ENCODE assay signal across 8 cellular contexts in genomic region chr11:16981651-16982194, GRCh38. TPM values are rescaled to one million over a fixed set of nuclear protein-coding genes. Genes with fewer than 3 reads are reported as not detected.
DNase-seq lines count a peak whose midpoint lies in the region; ATAC-seq and TF ChIP-seq lines count a peak whose summit lies in the region.

No MANE protein-coding gene starts in this region.

- no peaks in the 10 kb centered on the region for H3K9me3 Mint-ChIP-seq in activated naive CD8-positive, alpha-beta T cell treated with anti-CD3 and anti-CD28 coated beads, Interleukin-2, amount 50 U/mL, for 24 hours

- H3K27me3 Mint-ChIP-seq in activated naive CD8-positive, alpha-beta T cell treated with anti-CD3 and anti-CD28 coated beads, Interleukin-2, amount 50 U/mL, for 24 hours = no peaks in the 10 kb centered on the region

- H3K27me3 ChIP-seq in mammary epithelial cell (ENCODE audit: insufficient read depth, low read length) (no peaks in the 10 kb centered on the region), stomach (no peaks in the 10 kb centered on the region)

- TF ChIP-seq EP300 in stomach (IDR thresholded peaks at IDR 0.05) = no peak

- CTCF ChIA-PET in mammary epithelial cell (lab: Charles Lee; ENCODE audit: low non-redundant PET) = no interaction called here
- CTCF ChIA-PET in RWPE1 (lab: Yijun Ruan, JAX) = no interaction called here

- no peaks in the 10 kb centered on the region for H3K36me3 Mint-ChIP-seq in activated naive CD8-positive, alpha-beta T cell treated with anti-CD3 and anti-CD28 coated beads, Interleukin-2, amount 50 U/mL, for 24 hours (ENCODE audit: low read depth)

- BruUV-seq in mammary epithelial cell (replicated peaks; lab: Mats Ljungman, UMichigan) = no TSS peak

- H3K27ac Mint-ChIP-seq in activated naive CD8-positive, alpha-beta T cell treated with anti-CD3 and anti-CD28 coated beads, Interleukin-2, amount 50 U/mL, for 24 hours = no peak overlapping the region

- TF ChIP-seq POLR2A in stomach (IDR thresholded peaks at IDR 0.05) = no peak

- H3K9me3 ChIP-seq in mammary epithelial cell (replicated peaks; ENCODE audit: insufficient read depth, low read length) = no peaks in the 10 kb centered on the region
- no peaks in the 10 kb centered on the region for H3K9me3 ChIP-seq in stomach

- H3K79me2 ChIP-seq in mammary epithelial cell (ENCODE audit: insufficient read depth, low read length) = no peaks in the 10 kb centered on the region

- no peaks in the 10 kb centered on the region for H4K20me1 ChIP-seq in mammary epithelial cell (ENCODE audit: insufficient read depth, low read length)

- intact Hi-C loops in mammary epithelial cell (cut with micrococcal nuclease) (no loop called here), stomach (cut with DNase I; ENCODE audit: low total_unique reads) (no loop called here)

- H3K4me3 Mint-ChIP-seq in activated naive CD8-positive, alpha-beta T cell treated with anti-CD3 and anti-CD28 coated beads, Interleukin-2, amount 50 U/mL, for 24 hours = no peak overlapping the region

- in situ Hi-C loops in mammary epithelial cell (cut with MboI; ENCODE audit: low sequenced_read_pairs in 2 of 2) (no loop called here), GM13976 (cut with MboI; ENCODE audit: low sequenced_read_pairs, unreplicated experiment) (no loop called here)

- peak overlapping the region; percentile 7 for H3K4me2 ChIP-seq in mammary epithelial cell (ENCODE audit: insufficient read depth, low read depth, low read length)

- POLR2A ChIA-PET in RWPE1 (lab: Yijun Ruan, JAX; ENCODE audit: low non-redundant PET) = no interaction called here

- TF ChIP-seq CTCF in mammary epithelial cell (conservative IDR thresholded peaks at IDR 0.05 in 1 of 2, IDR thresholded peaks at IDR 0.05 in 1 of 2; ENCODE audit: extremely low read depth in 1 of 2, insufficient read depth in 1 of 2, low read depth in 1 of 2, low read length in 2 of 2) = no peak
- no peak for TF ChIP-seq CTCF in stomach (IDR thresholded peaks at IDR 0.05)
- TF ChIP-seq CTCF in RWPE1 (conservative IDR thresholded peaks at IDR 0.05; ENCODE audit: low read depth) = no peak
- TF ChIP-seq CTCF in GM13976 (IDR thresholded peaks at IDR 0.05; ENCODE audit: borderline replicate concordance, control extremely low read depth, extremely low read depth, insufficient read depth, missing control alignments) = no peak

- H2AFZ ChIP-seq in mammary epithelial cell (ENCODE audit: low read depth, low read length) = peak overlapping the region; percentile 71

- DNase-seq in HuH-7.5 (ENCODE audit: low spot score) (peak; percentile 46), mammary epithelial cell (peak; percentile 81), iris pigment epithelial cell (ENCODE audit: low read depth) (peak; percentile 49), stomach (peak; percentile 50), RWPE1 (ENCODE audit: low spot score) (no peak), GM13976 (ENCODE audit: low spot score) (no peak)
- no peak for DNase-seq in activated naive CD8-positive, alpha-beta T cell treated with anti-CD3 and anti-CD28 coated beads, Interleukin-2, amount 50 U/mL, for 24 hours

- H3K27ac ChIP-seq in mammary epithelial cell (ENCODE audit: insufficient read depth, low read depth, low read length) (peak overlapping the region; percentile 48), stomach (peak overlapping the region; percentile 85 to 91 (median 86)), RWPE1 (no peak overlapping the region)

- peaks cover 16% of the 10 kb centered on the region for H3K4me1 ChIP-seq in mammary epithelial cell (ENCODE audit: insufficient read depth, low read length)
- peaks cover 41 to 99% (median 87%) of the 10 kb centered on the region in 4 donors for H3K4me1 ChIP-seq in stomach

- H3K4me1 Mint-ChIP-seq in activated naive CD8-positive, alpha-beta T cell treated with anti-CD3 and anti-CD28 coated beads, Interleukin-2, amount 50 U/mL, for 24 hours = peaks cover 21% of the 10 kb centered on the region

- H3K4me3 ChIP-seq in mammary epithelial cell (replicated peaks in 1 of 3; ENCODE audit: insufficient read depth in 1 of 3, low read depth in 2 of 3, low read length in 3 of 3) = no peak overlapping the region
- H3K4me3 ChIP-seq in stomach = no peak overlapping the region

- no peak for ATAC-seq in activated naive CD8-positive, alpha-beta T cell treated with anti-CD3 and anti-CD28 coated beads, Interleukin-2, amount 50 U/mL, for 24 hours
- ATAC-seq in GM21786 (IDR thresholded peaks at IDR 0.05; ENCODE audit: unreplicated experiment) = no peak

- H3K9ac ChIP-seq in mammary epithelial cell (ENCODE audit: insufficient read depth, low read length) = no peak overlapping the region

- dilution Hi-C loops in mammary epithelial cell (cut with HindIII; ENCODE audit: low sequenced_read_pairs) = loop anchor here (5.0 kb wide), 1 partner anchor 34 kb away; no protein-coding TSS in a partner anchor

- 3% methylated on average over 9 of the region's 9 CpGs for WGBS in mammary epithelial cell (ENCODE audit: low coverage, missing lambda C conversion rate)
- 23 to 44% (median 32%) methylated on average over 9 of the region's 9 CpGs for WGBS in stomach, 5 donors

- H3K36me3 ChIP-seq in mammary epithelial cell (ENCODE audit: insufficient read depth, low read length) (no peaks in the 10 kb centered on the region), stomach (no peaks in the 10 kb centered on the region)

RNA-seq across cellular contexts. Expression of gene PLEKHA7, which starts 32.5 kb away (rescaled TPM):
- total RNA-seq in mammary epithelial cell = 1 to 10 TPM; 5.8 to 5.9 TPM
- 4.5 TPM for polyA plus RNA-seq in mammary epithelial cell
- 7.5 TPM for polyA minus RNA-seq in mammary epithelial cell
- 10 to 100 TPM; 31.2 to 82.3 (median 69.2) TPM for total RNA-seq in stomach
- polyA plus RNA-seq in stomach = 10 to 100 TPM; 12.8 to 20.5 (median 18.0) TPM

Comparison
In these comparisons a context has a peak if more than half of its experiments do, and no peak if none do; other contexts are left out.
1. DNase-seq: peak in HuH-7.5 (single experiment), mammary epithelial cell (single experiment), iris pigment epithelial cell (single experiment) and stomach (single experiment); none in activated naive CD8-positive, alpha-beta T cell treated with anti-CD3 and anti-CD28 coated beads, Interleukin-2, amount 50 U/mL, for 24 hours (single experiment), RWPE1 (single experiment) and GM13976 (single experiment).
2. RNA of gene PLEKHA7, which starts 32.5 kb away (total RNA-seq): 31.2 to 82.3 TPM in stomach; 5.8 to 5.9 TPM in mammary epithelial cell; every median in the first group is over 4 times any median in the second.